ENCODE assay signal across 8 cellular contexts in the genomic region with DNA sequence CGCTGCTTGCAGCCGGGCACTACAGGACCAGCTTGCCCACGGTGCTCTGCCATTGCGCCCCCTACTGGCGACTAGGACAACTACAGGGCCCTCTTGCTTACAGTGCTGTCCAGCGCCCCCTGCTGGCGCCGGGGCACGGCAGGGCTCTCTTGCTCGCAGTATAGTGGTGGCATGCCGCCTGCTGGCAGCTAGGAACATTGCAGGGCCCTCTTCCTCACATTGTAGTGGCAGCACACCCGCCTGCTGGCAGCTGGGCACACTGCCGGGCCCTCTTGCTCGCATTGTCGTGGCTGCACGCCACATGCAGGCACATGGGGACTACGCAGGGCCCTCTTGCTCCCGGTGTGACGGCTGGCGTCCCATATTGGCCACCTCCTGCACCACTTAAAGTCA. TPM values are rescaled to one million over a fixed set of nuclear protein-coding genes. Genes with fewer than 3 reads are reported as not detected.
DNase-seq lines count a peak whose midpoint lies in the region; ATAC-seq and TF ChIP-seq lines count a peak whose summit lies in the region.
"Not testable (repeated sequence)": the region's sequence is repeated elsewhere in the genome, so short reads cannot be mapped to it uniquely, and the experiment has no call there.

No MANE protein-coding gene starts in this region.

- not testable (repeated sequence) for H3K27me3 ChIP-seq in AG04450 (ENCODE audit: control insufficient read depth, insufficient read depth, low read length); cardiac muscle cell

- POLR2A ChIA-PET in AG04450 (lab: Yijun Ruan, JAX): not testable (repeated sequence)
- POLR2A ChIA-PET in MCF 10A (lab: Yijun Ruan, JAX): interaction anchor here (0.6 to 1.8 kb wide), 3 partner anchors 20 to 365 kb away, joined by 3 to 6 read pairs (median 3); partner anchors contain the start of gene SLC35F5

- intact Hi-C loops in MCF 10A (cut with micrococcal nuclease): not testable (repeated sequence)

- not testable (repeated sequence) for H3K36me3 ChIP-seq in cardiac muscle cell

- DNase-seq in AG04450 (ENCODE audit: low read depth, low spot score) (peak; percentile 78), LNCaP clone FGC (ENCODE audit: low read depth) (peak; percentile 85), MCF 10A (ENCODE audit: unreplicated experiment) (peak; percentile 84), cardiac muscle cell (ENCODE audit: low read depth in 1 of 2, low spot score in 1 of 2) (peak; percentile 80 to 92)
- peak; percentile 89 to 90 for DNase-seq in activated CD4-positive, alpha-beta T cell treated with anti-CD3 and anti-CD28 coated beads, Interleukin-2, amount 50 U/mL, for 24 hours (ENCODE audit: low read depth in 1 of 2, low spot score in 1 of 2)
- peak; percentile 94 for DNase-seq in natural killer cell treated with Interleukin-12 subunit alpha and Interleukin-12 subunit beta and Interleukin-15 and Interleukin-18, amount 100 ng/mL, for 72 hours (ENCODE audit: low spot score)
- peak; percentile 78 to 90 (median 88) for DNase-seq in stimulated activated CD4-positive, alpha-beta T cell treated with anti-CD3 and anti-CD28 coated beads, TNF-alpha, amount 100 ng/mL, for 4 hours (ENCODE audit: low read depth in 3 of 3)

- CTCF ChIA-PET in AG04450 (lab: Charles Lee): interaction anchor here (0.6 to 1.9 kb wide), 11 partner anchors 76 to 292 kb away, joined by 3 to 9 read pairs (median 4); partner anchors contain the start of gene ACTR3
- CTCF ChIA-PET in MCF 10A (lab: Yijun Ruan, JAX): interaction anchor here (0.6 to 1.1 kb wide), 9 partner anchors 75 to 944 kb away, joined by 3 to 6 read pairs (median 3); no protein-coding TSS in a partner anchor

- H3K9me3 Mint-ChIP-seq in MCF 10A (ENCODE audit: unreplicated experiment); natural killer cell treated with Interleukin-12 subunit alpha and Interleukin-12 subunit beta and Interleukin-15 and Interleukin-18, amount 100 ng/mL, for 72 hours: not testable (repeated sequence)

- H3K27ac Mint-ChIP-seq in MCF 10A (ENCODE audit: low read depth, unreplicated experiment): peak overlapping the region; percentile 86
- peak overlapping the region; percentile 74 to 93 for H3K27ac Mint-ChIP-seq in natural killer cell treated with Interleukin-12 subunit alpha and Interleukin-12 subunit beta and Interleukin-15 and Interleukin-18, amount 100 ng/mL, for 72 hours

- H3K36me3 Mint-ChIP-seq in MCF 10A (ENCODE audit: insufficient read depth, unreplicated experiment): peaks cover 17% of the 10 kb centered on the region
- not testable (repeated sequence) for H3K36me3 Mint-ChIP-seq in natural killer cell treated with Interleukin-12 subunit alpha and Interleukin-12 subunit beta and Interleukin-15 and Interleukin-18, amount 100 ng/mL, for 72 hours

- not testable (repeated sequence) for H3K4me1 Mint-ChIP-seq in MCF 10A (ENCODE audit: insufficient read depth, unreplicated experiment); natural killer cell treated with Interleukin-12 subunit alpha and Interleukin-12 subunit beta and Interleukin-15 and Interleukin-18, amount 100 ng/mL, for 72 hours (ENCODE audit: low read depth in 2 of 2)

- not testable (repeated sequence) for H3K9me3 ChIP-seq in AG04450 (ENCODE audit: control insufficient read depth, insufficient read depth, low read length); cardiac muscle cell (ENCODE audit: low read depth)

- BruUV-seq in MCF 10A (replicated peaks; lab: Mats Ljungman, UMichigan): not testable (repeated sequence)

- peak overlapping the region; percentile 31 for H3K27ac ChIP-seq in AG04450 (ENCODE audit: low read depth, low read length)
- H3K27ac ChIP-seq in cardiac muscle cell: peak overlapping the region; percentile 93

- H3K4me3 Mint-ChIP-seq in MCF 10A (ENCODE audit: unreplicated experiment): peak overlapping the region; percentile 80
- peak overlapping the region; percentile 70 for H3K4me3 Mint-ChIP-seq in natural killer cell treated with Interleukin-12 subunit alpha and Interleukin-12 subunit beta and Interleukin-15 and Interleukin-18, amount 100 ng/mL, for 72 hours

- H3K4me3 ChIP-seq in AG04450 (ENCODE audit: low read depth, low read length) (peak overlapping the region; percentile 44), LNCaP clone FGC (ENCODE audit: low read depth, low read length) (peak overlapping the region; percentile 53), cardiac muscle cell (peak overlapping the region; percentile 57)

- peak; percentile 33 for ATAC-seq in GM18870 (IDR thresholded peaks at IDR 0.05; ENCODE audit: unreplicated experiment)
- peak; percentile 72 to 76 for ATAC-seq in natural killer cell treated with Interleukin-12 subunit alpha and Interleukin-12 subunit beta and Interleukin-15 and Interleukin-18, amount 100 ng/mL, for 72 hours

- H3K4me1 ChIP-seq in cardiac muscle cell (ENCODE audit: low read depth): not testable (repeated sequence)

- not testable (repeated sequence) for H3K27me3 Mint-ChIP-seq in MCF 10A (ENCODE audit: insufficient read depth, unreplicated experiment); natural killer cell treated with Interleukin-12 subunit alpha and Interleukin-12 subunit beta and Interleukin-15 and Interleukin-18, amount 100 ng/mL, for 72 hours

- TF ChIP-seq CTCF in AG04450 (IDR thresholded peaks at IDR 0.05; ENCODE audit: low read depth, low read length) (peak; percentile 90), LNCaP clone FGC (IDR thresholded peaks at IDR 0.05; ENCODE audit: control insufficient read depth, extremely low read depth, insufficient read depth) (peak; percentile 93), MCF 10A (IDR thresholded peaks at IDR 0.05; ENCODE audit: unreplicated experiment) (peak; percentile 100), cardiac muscle cell (IDR thresholded peaks at IDR 0.05; ENCODE audit: low read depth, low read length) (peak; percentile 95)

RNA-seq across cellular contexts. Expression of gene RABL2A, which starts 23.0 kb away (rescaled TPM):
- polyA plus RNA-seq in AG04450 (2011; rRNA removed) (13.0 and 13.1 TPM in 2 replicates), cardiac muscle cell (31.7 and 33.6 TPM in 2 replicates)
- polyA minus RNA-seq in AG04450 (2011; rRNA and poly(A)+ RNA removed): 13.9 and 15.7 TPM in 2 replicates
- total RNA-seq in MCF 10A (2022) (17.6 and 24.0 TPM in 2 replicates), cardiac muscle cell (20.9 and 25.7 TPM in 2 replicates)
- total RNA-seq in natural killer cell treated with Interleukin-12 subunit alpha and Interleukin-12 subunit beta and Interleukin-15 and Interleukin-18, amount 100 ng/mL, for 72 hours: 10 to 100 TPM in 1 of 2 donors, 1 to 10 TPM in 1; 9.5 to 11.1 TPM

Comparison
In these comparisons a context has a peak if more than half of its experiments do, and no peak if none do; other contexts are left out.
1. Peak in every context shown above with its lines: DNase-seq, ATAC-seq, H3K4me3 ChIP-seq and H3K27ac ChIP-seq.